1 cellular context compared by ENCODE assay signal in the genomic region with DNA sequence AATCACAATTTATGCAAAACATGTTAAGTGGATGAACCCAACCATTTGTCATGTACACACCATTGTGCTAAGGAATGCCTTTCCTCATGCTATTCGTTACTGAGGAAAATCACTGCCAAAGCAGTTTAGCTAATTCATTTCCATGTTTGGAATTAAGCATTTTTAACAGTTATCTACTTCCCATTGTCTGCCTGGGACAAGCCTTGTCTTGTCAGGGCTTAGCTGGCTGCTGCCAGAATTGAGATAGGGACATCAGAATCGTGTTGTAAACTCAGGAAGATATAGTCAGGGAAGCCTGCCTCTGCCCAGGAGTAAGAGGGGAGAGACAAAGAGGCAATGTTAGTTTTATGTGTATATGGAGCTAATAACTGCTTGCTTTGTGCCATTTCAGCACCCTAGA.
TF ChIP-seq lines count a peak whose summit lies in the region.

No MANE protein-coding gene starts in this region.

TF ChIP-seq in WTC11, 78 proteins besides CTCF, POLR2A, EP300 and RAD21 (continued from another document):
- TF ChIP-seq, protein P1, sequence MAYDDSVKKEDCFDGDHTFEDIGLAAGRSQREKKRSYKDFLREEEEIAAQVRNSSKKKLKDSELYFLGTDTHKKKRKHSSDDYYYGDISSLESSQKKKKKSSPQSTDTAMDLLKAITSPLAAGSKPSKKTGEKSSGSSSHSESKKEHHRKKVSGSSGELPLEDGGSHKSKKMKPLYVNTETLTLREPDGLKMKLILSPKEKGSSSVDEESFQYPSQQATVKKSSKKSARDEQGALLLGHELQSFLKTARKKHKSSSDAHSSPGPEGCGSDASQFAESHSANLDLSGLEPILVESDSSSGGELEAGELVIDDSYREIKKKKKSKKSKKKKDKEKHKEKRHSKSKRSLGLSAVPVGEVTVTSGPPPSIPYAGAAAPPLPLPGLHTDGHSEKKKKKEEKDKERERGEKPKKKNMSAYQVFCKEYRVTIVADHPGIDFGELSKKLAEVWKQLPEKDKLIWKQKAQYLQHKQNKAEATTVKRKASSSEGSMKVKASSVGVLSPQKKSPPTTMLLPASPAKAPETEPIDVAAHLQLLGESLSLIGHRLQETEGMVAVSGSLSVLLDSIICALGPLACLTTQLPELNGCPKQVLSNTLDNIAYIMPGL (CRISPR knock-in tag; IDR thresholded peaks at IDR 0.05), result no peak
- TF ChIP-seq, protein P2, sequence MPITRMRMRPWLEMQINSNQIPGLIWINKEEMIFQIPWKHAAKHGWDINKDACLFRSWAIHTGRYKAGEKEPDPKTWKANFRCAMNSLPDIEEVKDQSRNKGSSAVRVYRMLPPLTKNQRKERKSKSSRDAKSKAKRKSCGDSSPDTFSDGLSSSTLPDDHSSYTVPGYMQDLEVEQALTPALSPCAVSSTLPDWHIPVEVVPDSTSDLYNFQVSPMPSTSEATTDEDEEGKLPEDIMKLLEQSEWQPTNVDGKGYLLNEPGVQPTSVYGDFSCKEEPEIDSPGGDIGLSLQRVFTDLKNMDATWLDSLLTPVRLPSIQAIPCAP (CRISPR knock-in tag; IDR thresholded peaks at IDR 0.05), result no peak
- TF ChIP-seq, protein P3, sequence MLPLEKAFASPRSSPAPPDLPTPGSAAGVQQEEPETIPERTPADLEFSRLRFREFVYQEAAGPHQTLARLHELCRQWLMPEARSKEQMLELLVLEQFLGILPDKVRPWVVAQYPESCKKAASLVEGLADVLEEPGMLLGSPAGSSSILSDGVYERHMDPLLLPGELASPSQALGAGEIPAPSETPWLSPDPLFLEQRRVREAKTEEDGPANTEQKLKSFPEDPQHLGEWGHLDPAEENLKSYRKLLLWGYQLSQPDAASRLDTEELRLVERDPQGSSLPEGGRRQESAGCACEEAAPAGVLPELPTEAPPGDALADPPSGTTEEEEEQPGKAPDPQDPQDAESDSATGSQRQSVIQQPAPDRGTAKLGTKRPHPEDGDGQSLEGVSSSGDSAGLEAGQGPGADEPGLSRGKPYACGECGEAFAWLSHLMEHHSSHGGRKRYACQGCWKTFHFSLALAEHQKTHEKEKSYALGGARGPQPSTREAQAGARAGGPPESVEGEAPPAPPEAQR (CRISPR knock-in tag; IDR thresholded peaks at IDR 0.05), result no peak
- TF ChIP-seq, protein P4, sequence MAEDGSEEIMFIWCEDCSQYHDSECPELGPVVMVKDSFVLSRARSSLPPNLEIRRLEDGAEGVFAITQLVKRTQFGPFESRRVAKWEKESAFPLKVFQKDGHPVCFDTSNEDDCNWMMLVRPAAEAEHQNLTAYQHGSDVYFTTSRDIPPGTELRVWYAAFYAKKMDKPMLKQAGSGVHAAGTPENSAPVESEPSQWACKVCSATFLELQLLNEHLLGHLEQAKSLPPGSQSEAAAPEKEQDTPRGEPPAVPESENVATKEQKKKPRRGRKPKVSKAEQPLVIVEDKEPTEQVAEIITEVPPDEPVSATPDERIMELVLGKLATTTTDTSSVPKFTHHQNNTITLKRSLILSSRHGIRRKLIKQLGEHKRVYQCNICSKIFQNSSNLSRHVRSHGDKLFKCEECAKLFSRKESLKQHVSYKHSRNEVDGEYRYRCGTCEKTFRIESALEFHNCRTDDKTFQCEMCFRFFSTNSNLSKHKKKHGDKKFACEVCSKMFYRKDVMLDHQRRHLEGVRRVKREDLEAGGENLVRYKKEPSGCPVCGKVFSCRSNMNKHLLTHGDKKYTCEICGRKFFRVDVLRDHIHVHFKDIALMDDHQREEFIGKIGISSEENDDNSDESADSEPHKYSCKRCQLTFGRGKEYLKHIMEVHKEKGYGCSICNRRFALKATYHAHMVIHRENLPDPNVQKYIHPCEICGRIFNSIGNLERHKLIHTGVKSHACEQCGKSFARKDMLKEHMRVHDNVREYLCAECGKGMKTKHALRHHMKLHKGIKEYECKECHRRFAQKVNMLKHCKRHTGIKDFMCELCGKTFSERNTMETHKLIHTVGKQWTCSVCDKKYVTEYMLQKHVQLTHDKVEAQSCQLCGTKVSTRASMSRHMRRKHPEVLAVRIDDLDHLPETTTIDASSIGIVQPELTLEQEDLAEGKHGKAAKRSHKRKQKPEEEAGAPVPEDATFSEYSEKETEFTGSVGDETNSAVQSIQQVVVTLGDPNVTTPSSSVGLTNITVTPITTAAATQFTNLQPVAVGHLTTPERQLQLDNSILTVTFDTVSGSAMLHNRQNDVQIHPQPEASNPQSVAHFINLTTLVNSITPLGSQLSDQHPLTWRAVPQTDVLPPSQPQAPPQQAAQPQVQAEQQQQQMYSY (CRISPR knock-in tag; IDR thresholded peaks at IDR 0.05), result no peak
- no peak for TF ChIP-seq ZNF317 (CRISPR knock-in tag; IDR thresholded peaks at IDR 0.05; ENCODE audit: borderline replicate concordance, low read depth)
- TF ChIP-seq, protein P5, sequence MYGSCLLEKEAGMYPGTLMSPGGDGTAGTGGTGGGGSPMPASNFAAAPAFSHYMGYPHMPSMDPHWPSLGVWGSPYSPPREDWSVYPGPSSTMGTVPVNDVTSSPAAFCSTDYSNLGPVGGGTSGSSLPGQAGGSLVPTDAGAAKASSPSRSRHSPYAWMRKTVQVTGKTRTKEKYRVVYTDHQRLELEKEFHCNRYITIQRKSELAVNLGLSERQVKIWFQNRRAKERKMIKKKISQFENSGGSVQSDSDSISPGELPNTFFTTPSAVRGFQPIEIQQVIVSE (CRISPR knock-in tag; IDR thresholded peaks at IDR 0.05; ENCODE audit: borderline replicate concordance), result no peak
- TF ChIP-seq TEAD1 (CRISPR knock-in tag; IDR thresholded peaks at IDR 0.05), result no peak
- no peak for TF ChIP-seq ZNF219 (CRISPR knock-in tag; IDR thresholded peaks at IDR 0.05; ENCODE audit: borderline replicate concordance)
- TF ChIP-seq ELF4 (CRISPR knock-in tag; IDR thresholded peaks at IDR 0.05; ENCODE audit: low read depth), result no peak
- TF ChIP-seq, protein P6, sequence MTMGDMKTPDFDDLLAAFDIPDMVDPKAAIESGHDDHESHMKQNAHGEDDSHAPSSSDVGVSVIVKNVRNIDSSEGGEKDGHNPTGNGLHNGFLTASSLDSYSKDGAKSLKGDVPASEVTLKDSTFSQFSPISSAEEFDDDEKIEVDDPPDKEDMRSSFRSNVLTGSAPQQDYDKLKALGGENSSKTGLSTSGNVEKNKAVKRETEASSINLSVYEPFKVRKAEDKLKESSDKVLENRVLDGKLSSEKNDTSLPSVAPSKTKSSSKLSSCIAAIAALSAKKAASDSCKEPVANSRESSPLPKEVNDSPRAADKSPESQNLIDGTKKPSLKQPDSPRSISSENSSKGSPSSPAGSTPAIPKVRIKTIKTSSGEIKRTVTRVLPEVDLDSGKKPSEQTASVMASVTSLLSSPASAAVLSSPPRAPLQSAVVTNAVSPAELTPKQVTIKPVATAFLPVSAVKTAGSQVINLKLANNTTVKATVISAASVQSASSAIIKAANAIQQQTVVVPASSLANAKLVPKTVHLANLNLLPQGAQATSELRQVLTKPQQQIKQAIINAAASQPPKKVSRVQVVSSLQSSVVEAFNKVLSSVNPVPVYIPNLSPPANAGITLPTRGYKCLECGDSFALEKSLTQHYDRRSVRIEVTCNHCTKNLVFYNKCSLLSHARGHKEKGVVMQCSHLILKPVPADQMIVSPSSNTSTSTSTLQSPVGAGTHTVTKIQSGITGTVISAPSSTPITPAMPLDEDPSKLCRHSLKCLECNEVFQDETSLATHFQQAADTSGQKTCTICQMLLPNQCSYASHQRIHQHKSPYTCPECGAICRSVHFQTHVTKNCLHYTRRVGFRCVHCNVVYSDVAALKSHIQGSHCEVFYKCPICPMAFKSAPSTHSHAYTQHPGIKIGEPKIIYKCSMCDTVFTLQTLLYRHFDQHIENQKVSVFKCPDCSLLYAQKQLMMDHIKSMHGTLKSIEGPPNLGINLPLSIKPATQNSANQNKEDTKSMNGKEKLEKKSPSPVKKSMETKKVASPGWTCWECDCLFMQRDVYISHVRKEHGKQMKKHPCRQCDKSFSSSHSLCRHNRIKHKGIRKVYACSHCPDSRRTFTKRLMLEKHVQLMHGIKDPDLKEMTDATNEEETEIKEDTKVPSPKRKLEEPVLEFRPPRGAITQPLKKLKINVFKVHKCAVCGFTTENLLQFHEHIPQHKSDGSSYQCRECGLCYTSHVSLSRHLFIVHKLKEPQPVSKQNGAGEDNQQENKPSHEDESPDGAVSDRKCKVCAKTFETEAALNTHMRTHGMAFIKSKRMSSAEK (CRISPR knock-in tag; IDR thresholded peaks at IDR 0.05; ENCODE audit: borderline replicate concordance), result no peak
- no peak for TF ChIP-seq ZBTB21 (CRISPR knock-in tag; IDR thresholded peaks at IDR 0.05; ENCODE audit: borderline replicate concordance)
